8 cellular contexts compared by ENCODE assay signal in genomic region chr4:113759696-113760093, GRCh38. TPM values are rescaled to one million over a fixed set of nuclear protein-coding genes. Genes with fewer than 3 reads are reported as not detected.
DNase-seq lines count a peak whose midpoint lies in the region; ATAC-seq, FAIRE-seq and TF ChIP-seq lines count a peak whose summit lies in the region.

No MANE protein-coding gene starts in this region.

- H3K9me3 ChIP-seq in NT2/D1 (ENCODE audit: insufficient read depth, low read length) (no peaks in the 10 kb centered on the region), endothelial cell of umbilical vein (replicated peaks; ENCODE audit: control insufficient read depth, insufficient read depth, low read length) (no peaks in the 10 kb centered on the region)

- POLR2A ChIA-PET in endothelial cell of umbilical vein (lab: Charles Lee): no interaction called here

- dilution Hi-C loops in endothelial cell of umbilical vein (cut with MboI; ENCODE audit: extremely low pct_ligation_motif_present, low sequenced_read_pairs): no loop called here

- H2AFZ ChIP-seq in endothelial cell of umbilical vein (ENCODE audit: low read depth, low read length): peak overlapping the region; percentile 96

- FAIRE-seq in endothelial cell of umbilical vein (lab: Jason Lieb, UNC): no peak

- no peaks in the 10 kb centered on the region for H3K27me3 ChIP-seq in NT2/D1 (ENCODE audit: insufficient read depth, insufficient read length)
- no peaks in the 10 kb centered on the region for H3K27me3 ChIP-seq in endothelial cell of umbilical vein (ENCODE audit: control insufficient read depth in 2 of 2, insufficient read depth in 2 of 2, low read length in 2 of 2)

- CTCF ChIA-PET in Calu3 (lab: Charles Lee) (interaction anchor here (0.7 kb wide), 1 partner anchor 212 kb away, joined by 3 read pairs; no protein-coding TSS in a partner anchor), endothelial cell of umbilical vein (lab: Charles Lee) (interaction anchor here (0.7 to 3.5 kb wide), 4 partner anchors 11 to 365 kb away, joined by 3 to 32 read pairs (median 14); no protein-coding TSS in a partner anchor)

- H3K9me1 ChIP-seq in endothelial cell of umbilical vein (replicated peaks; ENCODE audit: control insufficient read depth, extremely low read depth, insufficient read depth, low read length): no peaks in the 10 kb centered on the region

- H3K27ac Mint-ChIP-seq in Calu3 (ENCODE audit: unreplicated experiment) (peak overlapping the region; percentile 99), osteocyte (ENCODE audit: unreplicated experiment) (peak overlapping the region; percentile 93)

- no peaks in the 10 kb centered on the region for H4K20me1 ChIP-seq in endothelial cell of umbilical vein (replicated peaks; ENCODE audit: control insufficient read depth, extremely low read depth, insufficient read depth, low read length)

- H3K27me3 Mint-ChIP-seq in Calu3 (ENCODE audit: unreplicated experiment): no peaks in the 10 kb centered on the region
- H3K27me3 Mint-ChIP-seq in osteocyte (ENCODE audit: unreplicated experiment): no peaks in the 10 kb centered on the region

- H3K27ac ChIP-seq in endothelial cell of umbilical vein (ENCODE audit: insufficient read depth, low read depth, low read length): peak overlapping the region; percentile 84

- DNase-seq in Calu3: no peak
- DNase-seq in NT2/D1 (ENCODE audit: low read depth, low spot score): no peak
- no peak for DNase-seq in endothelial cell of umbilical vein (ENCODE audit: low read depth, low spot score)
- DNase-seq in osteocyte (ENCODE audit: extremely low spot score, unreplicated experiment): no peak
- DNase-seq in AML-193 (lab: John Stamatoyannopoulos, UW): no peak
- no peak for DNase-seq in foreskin melanocyte
- DNase-seq in activated CD4-positive, alpha-beta T cell treated with anti-CD3 and anti-CD28 coated beads for 48 hours: no peak

- H3K4me2 ChIP-seq in endothelial cell of umbilical vein (ENCODE audit: insufficient read depth, low read length): peak overlapping the region; percentile 99

- peaks cover 13% of the 10 kb centered on the region for H3K79me2 ChIP-seq in endothelial cell of umbilical vein (ENCODE audit: control insufficient read depth, insufficient read depth, low read length)

- H3K36me3 ChIP-seq in NT2/D1 (ENCODE audit: insufficient read depth, insufficient read length, low read length) (peaks cover 5% of the 10 kb centered on the region), endothelial cell of umbilical vein (ENCODE audit: control insufficient read depth in 2 of 2, extremely low read depth in 1 of 2, insufficient read depth in 2 of 2, low read length in 2 of 2) (peaks cover 0 to 3% of the 10 kb centered on the region in 2 experiments)

- ATAC-seq in GM21529 (IDR thresholded peaks at IDR 0.05; ENCODE audit: unreplicated experiment): no peak

- peak overlapping the region; percentile 93 for H3K4me3 Mint-ChIP-seq in Calu3 (ENCODE audit: low read depth, unreplicated experiment)
- peak overlapping the region; percentile 95 for H3K4me3 Mint-ChIP-seq in osteocyte (ENCODE audit: unreplicated experiment)

- TF ChIP-seq CTCF in Calu3 (IDR thresholded peaks at IDR 0.05; ENCODE audit: unreplicated experiment): no peak
- no peak for TF ChIP-seq CTCF in endothelial cell of umbilical vein (IDR thresholded peaks at IDR 0.05; ENCODE audit: extremely low read depth in 1 of 2, insufficient read depth in 1 of 2, low read depth in 1 of 2, low read length in 2 of 2)
- TF ChIP-seq CTCF in osteocyte (IDR thresholded peaks at IDR 0.05): no peak

- H3K9me3 Mint-ChIP-seq in Calu3 (ENCODE audit: low read depth, unreplicated experiment) (no peaks in the 10 kb centered on the region), osteocyte (ENCODE audit: unreplicated experiment) (no peaks in the 10 kb centered on the region)

- H3K4me1 Mint-ChIP-seq in Calu3 (ENCODE audit: low read depth, unreplicated experiment) (peaks cover 17% of the 10 kb centered on the region), osteocyte (ENCODE audit: unreplicated experiment) (peaks cover 51% of the 10 kb centered on the region)

- BruUV-seq in Calu3 (replicated peaks; lab: Mats Ljungman, UMichigan) (no TSS peak), endothelial cell of umbilical vein (replicated peaks; lab: Mats Ljungman, UMichigan) (no TSS peak)

- no peak for TF ChIP-seq POLR2A in endothelial cell of umbilical vein (IDR thresholded peaks at IDR 0.05; ENCODE audit: low read depth, low read length)

- H3K4me1 ChIP-seq in NT2/D1 (ENCODE audit: insufficient read depth, insufficient read length) (no peaks in the 10 kb centered on the region), endothelial cell of umbilical vein (ENCODE audit: control insufficient read depth, extremely low read depth, insufficient read depth, low read length) (peaks cover 33% of the 10 kb centered on the region)

- H3K36me3 Mint-ChIP-seq in Calu3 (ENCODE audit: insufficient read depth, unreplicated experiment): peaks cover 33% of the 10 kb centered on the region
- H3K36me3 Mint-ChIP-seq in osteocyte (ENCODE audit: unreplicated experiment): peaks cover 2% of the 10 kb centered on the region

- H3K9ac ChIP-seq in NT2/D1 (ENCODE audit: insufficient read length, low read depth): no peak overlapping the region
- peak overlapping the region; percentile 83 for H3K9ac ChIP-seq in endothelial cell of umbilical vein (replicated peaks; ENCODE audit: extremely low read depth, insufficient read depth, low read length)

- H3K4me3 ChIP-seq in NT2/D1 (ENCODE audit: insufficient read length, low read depth): peak overlapping the region; percentile 82
- peak overlapping the region; percentile 93 to 98 (median 97) for H3K4me3 ChIP-seq in endothelial cell of umbilical vein (replicated peaks in 1 of 3; ENCODE audit: insufficient read depth in 1 of 3, low read depth in 1 of 3, low read length in 3 of 3)

- intact Hi-C loops in Calu3 (cut with micrococcal nuclease; ENCODE audit: unreplicated experiment) (loop anchor here (5.0 kb wide), 2 partner anchors 347 to 362 kb away; no protein-coding TSS in a partner anchor), endothelial cell of umbilical vein (cut with micrococcal nuclease) (loop anchor here (5.0 kb wide), 5 partner anchors 123 to 623 kb away; no protein-coding TSS in a partner anchor)

TF ChIP-seq in endothelial cell of umbilical vein, 7 proteins besides CTCF, POLR2A, EP300 and RAD21:
- TF ChIP-seq JUN (IDR thresholded peaks at IDR 0.05; ENCODE audit: borderline replicate concordance, insufficient read depth, insufficient read length, low read depth) (no peak), MYC (IDR thresholded peaks at IDR 0.05; ENCODE audit: low read depth, low read length) (no peak), MAX (IDR thresholded peaks at IDR 0.05; ENCODE audit: insufficient read depth, insufficient read length) (no peak), EZH2 (IDR thresholded peaks at IDR 0.05; ENCODE audit: borderline replicate concordance, low read depth, low read length, severe bottlenecking) (no peak), FOS (IDR thresholded peaks at IDR 0.05; ENCODE audit: borderline replicate concordance, insufficient read depth, low read length) (no peak), GATA2 (IDR thresholded peaks at IDR 0.05; ENCODE audit: insufficient read depth, insufficient read length, low read depth, low read length) (no peak), POLR2AphosphoS5 (IDR thresholded peaks at IDR 0.05; ENCODE audit: insufficient read depth, low read depth, low read length) (no peak)

RNA-seq across cellular contexts. Expression of gene CAMK2D, which starts 1.8 kb away (rescaled TPM):
- total RNA-seq in Calu3 (2022) (22.1 and 28.3 TPM in 2 replicates), endothelial cell of umbilical vein (23.0 and 30.7 TPM in 2 replicates), osteocyte (84.3 and 86.6 TPM in 2 replicates)
- 9.3 and 10.4 TPM in 2 replicates for polyA plus RNA-seq in endothelial cell of umbilical vein
- polyA plus RNA-seq in endothelial cell of umbilical vein (2011; cell fraction: cytosol; rRNA removed): 8.1 and 9.7 TPM in 2 replicates
- 15.9 and 17.2 TPM in 2 replicates for polyA plus RNA-seq in endothelial cell of umbilical vein (2011; cell fraction: nucleus; rRNA removed)
- polyA plus RNA-seq in endothelial cell of umbilical vein (2012): 23.4 and 31.3 TPM in 2 replicates
- polyA minus RNA-seq in endothelial cell of umbilical vein: 35.6 and 36.0 TPM in 2 replicates
- 2.0 TPM for polyA minus RNA-seq in endothelial cell of umbilical vein (2011; cell fraction: cytosol; rRNA and poly(A)+ RNA removed)
- polyA minus RNA-seq in endothelial cell of umbilical vein (2011; cell fraction: nucleus; rRNA and poly(A)+ RNA removed): 65.3 and 124 TPM in 2 replicates
